Comparison of ENCODE assay signal across 9 cellular contexts in the genomic region with DNA sequence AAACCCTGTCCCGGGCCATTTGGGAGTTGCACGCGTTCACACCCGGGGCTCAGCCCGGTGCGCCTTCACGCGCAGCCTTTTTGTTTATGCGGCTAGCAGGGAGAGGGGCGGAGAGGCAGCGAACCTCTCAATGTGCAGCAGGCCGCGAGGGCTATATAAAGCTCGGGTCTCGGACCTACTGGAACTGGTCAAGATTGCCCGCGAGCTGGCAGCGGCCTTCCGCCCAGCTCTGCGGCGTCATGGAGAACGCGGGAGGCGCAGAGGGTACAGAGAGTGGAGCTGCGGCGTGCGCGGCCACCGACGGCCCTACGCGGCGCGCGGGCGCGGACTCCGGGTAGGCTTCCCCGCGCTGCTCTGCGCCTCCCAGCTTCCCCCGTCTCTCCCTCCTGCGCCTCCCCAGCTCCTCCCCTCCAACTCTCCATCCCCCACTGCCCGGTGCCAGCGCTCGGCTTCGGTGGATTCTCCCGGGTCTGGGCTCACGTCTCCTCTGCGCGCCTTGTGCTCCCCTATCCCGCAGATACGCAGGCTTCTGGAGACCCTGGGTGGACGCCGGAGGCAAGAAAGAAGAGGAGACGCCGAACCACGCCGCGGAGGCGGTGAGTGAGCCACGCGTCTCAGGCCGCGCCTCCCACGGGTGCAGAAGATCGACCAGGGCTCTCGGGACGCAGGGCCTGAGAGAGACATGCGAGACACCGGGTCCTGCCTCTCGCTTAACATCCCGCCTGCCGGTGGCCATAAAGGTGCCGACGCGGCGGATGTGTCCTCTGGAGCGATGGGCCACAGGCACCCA. TPM values are rescaled to one million over a fixed set of nuclear protein-coding genes. Genes with fewer than 3 reads are reported as not detected.
A peak's percentile ranks its signal among the peaks of the same experiment; 100 is the strongest.
DNase-seq lines count a peak whose midpoint lies in the region; ATAC-seq, FAIRE-seq and TF ChIP-seq lines count a peak whose summit lies in the region.
"Had no signal": no experiment of that assay in that cellular context is flagged by ENCODE, and none has a peak within 500 bp of the region (broad histone marks: within the 10 kb centered on the region; RNA-seq: fewer than 3 reads in every experiment).

A gene with protein sequence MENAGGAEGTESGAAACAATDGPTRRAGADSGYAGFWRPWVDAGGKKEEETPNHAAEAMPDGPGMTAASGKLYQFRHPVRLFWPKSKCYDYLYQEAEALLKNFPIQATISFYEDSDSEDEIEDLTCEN (plus strand): TSS at position 183 of the 790 bp plus-strand sequence. CDS start 57 bp downstream, at position 240.

- peak within 1 kb of the TSS; percentile 20 for H3K56ac ChIP-seq in H1 (replicated peaks; ENCODE audit: insufficient read length, low read depth, low read length)

- no peak within 1 kb of the TSS for H3K27ac Mint-ChIP-seq in activated CD4-positive, alpha-beta T cell treated with anti-CD3 and anti-CD28 coated beads for 36 hours

- H3K4me3 Mint-ChIP-seq in activated CD4-positive, alpha-beta T cell treated with anti-CD3 and anti-CD28 coated beads for 36 hours, result peak within 1 kb of the TSS; percentile 65

- 2% methylated on average over 71 of the region's 79 CpGs; no CpG with 5 or more reads in 1 of the 2 experiments for WGBS in H1 (ENCODE audit: extremely low coverage in 1 of 2, insufficient coverage in 1 of 2, insufficient read length in 1 of 2, insufficient replicate concordance in 2 of 2, low coverage in 1 of 2, low lambda C conversion rate in 2 of 2, missing lambda C conversion rate in 1 of 2), 2 experiments
- WGBS in testis, 2 donors, result 0 to 2% methylated on average over 44 to 79 of the region's 79 CpGs

- TF ChIP-seq POLR2A in H1 (IDR thresholded peaks at IDR 0.05; ENCODE audit: control extremely low read depth in 1 of 2, low read depth in 2 of 2, low read length in 2 of 2) (peak in 1 of 2 experiments; percentile 65; a peak in 2 of 3 replicates), testis (IDR thresholded peaks at IDR 0.05) (no peak)

- TF ChIP-seq CTCF in H1 (IDR thresholded peaks at IDR 0.05; ENCODE audit: control extremely low read depth in 1 of 3, insufficient read depth in 1 of 3, low read depth in 1 of 3, low read length in 3 of 3) (no peak), testis (IDR thresholded peaks at IDR 0.05) (no peak)

- DNase-seq in activated CD4-positive, alpha-beta T cell treated with anti-CD3 and anti-CD28 coated beads for 36 hours, result peak; percentile 33
- no peak for DNase-seq in activated CD4-positive, alpha-beta T cell treated with anti-CD3 and anti-CD28 coated beads for 4 hours
- DNase-seq in H1 (ENCODE audit: low read depth in 1 of 2, low spot score in 2 of 2) (peak; percentile 15 to 79), medulla oblongata (ENCODE audit: extremely low spot score) (peak; percentile 55), testis (peak; percentile 57), OCI-M2 (lab: John Stamatoyannopoulos, UW; ENCODE audit: unreplicated experiment) (no peak)

- peak within 1 kb of the TSS; percentile 91 for H4K8ac ChIP-seq in H1 (ENCODE audit: extremely low read depth, insufficient read depth, low read length)

- H3K4me3 ChIP-seq in H1 (ENCODE audit: extremely low read depth in 1 of 4, insufficient read depth in 2 of 4, low read depth in 3 of 4, low read length in 4 of 4), result peak within 1 kb of the TSS; percentile 39 to 73 (median 68)
- H3K4me3 ChIP-seq in testis, result peak within 1 kb of the TSS; percentile 46 to 60

- H3K9me3 ChIP-seq in H1 (ENCODE audit: insufficient read depth in 2 of 2, low read depth in 1 of 2, low read length in 1 of 2), result no peaks in the 10 kb centered on the region
- no peaks in the 10 kb centered on the region for H3K9me3 ChIP-seq in testis

- H3K79me2 ChIP-seq in H1 (ENCODE audit: control insufficient read depth in 1 of 2, insufficient read depth in 2 of 2, low read length in 2 of 2), result no peaks in the 10 kb centered on the region

- H3K4me1 ChIP-seq in H1 (replicated peaks in 1 of 4; ENCODE audit: control insufficient read depth in 3 of 4, insufficient read depth in 4 of 4, low read length in 3 of 4), result peaks cover 0 to 4% (median 0%) of the 10 kb centered on the region in 4 experiments; a peak in 3 of 7 replicates
- no peaks in the 10 kb centered on the region for H3K4me1 ChIP-seq in testis

- no peak within 1 kb of the TSS for H3K27ac ChIP-seq in H1 (ENCODE audit: low read depth, low read length)
- no peak within 1 kb of the TSS for H3K27ac ChIP-seq in testis
- H3K27ac ChIP-seq: C4-2B had no signal

- no peak for TF ChIP-seq EP300 in H1 (IDR thresholded peaks at IDR 0.05; ENCODE audit: borderline replicate concordance in 1 of 2, low read depth in 2 of 2, low read length in 2 of 2)

- H2BK120ac ChIP-seq in H1 (replicated peaks; ENCODE audit: low read depth, low read length), result peak within 1 kb of the TSS; percentile 37

- CTCF ChIA-PET in activated CD4-positive, alpha-beta T cell treated with anti-CD3 and anti-CD28 coated beads for 36 hours (lab: Charles Lee), result no interaction called here
- CTCF ChIA-PET in H1 (lab: Charles Lee; ENCODE audit: partially characterized antibody), result interaction anchor here (1.0 to 3.2 kb wide), 4 partner anchors 12 to 238 kb away, joined by 3 to 10 read pairs (median 4); no protein-coding TSS in a partner anchor

- H2AFZ ChIP-seq in H1 (ENCODE audit: low read length), result peak within 1 kb of the TSS; percentile 99

- intact Hi-C loops in activated CD4-positive, alpha-beta T cell treated with anti-CD3 and anti-CD28 coated beads for 36 hours (cut with DNase I, micrococcal nuclease), result loop anchor here in 1 of 2 experiments (10.0 kb wide), 2 partner anchors 1791 to 1821 kb away; a partner anchor contains a TSS
- intact Hi-C loops in testis (cut with DNase I; ENCODE audit: low total_unique reads), result no loop called here

- H3K36me3 Mint-ChIP-seq in activated CD4-positive, alpha-beta T cell treated with anti-CD3 and anti-CD28 coated beads for 36 hours (ENCODE audit: low read depth), result no peaks in the 10 kb centered on the region

- H3K23me2 ChIP-seq in H1 (ENCODE audit: low read depth, low read length), result peaks cover 14% of the 10 kb centered on the region

- H2BK5ac ChIP-seq in H1 (ENCODE audit: low read depth, low read length), result no peak within 1 kb of the TSS

- H4K5ac ChIP-seq in H1 (ENCODE audit: insufficient read length, low read depth, low read length), result no peak within 1 kb of the TSS

- no peak within 1 kb of the TSS for H3K14ac ChIP-seq in H1 (ENCODE audit: insufficient read length)

- peaks cover 1 to 32% (median 21%) of the 10 kb centered on the region in 4 experiments for H3K27me3 ChIP-seq in H1 (replicated peaks in 1 of 4; ENCODE audit: control insufficient read depth in 3 of 4, extremely low read depth in 1 of 4, insufficient read depth in 3 of 4, low read length in 3 of 4)
- H3K27me3 ChIP-seq in testis, result no peaks in the 10 kb centered on the region

- H4K20me1 ChIP-seq in H1 (replicated peaks in 1 of 2; ENCODE audit: control insufficient read depth in 1 of 2, insufficient read depth in 2 of 2, low read length in 2 of 2), result peaks cover 0 to 1% of the 10 kb centered on the region in 2 experiments

- H2BK20ac ChIP-seq in H1 (ENCODE audit: low read length), result no peak within 1 kb of the TSS

- peak within 1 kb of the TSS; percentile 86 to 95 for H3K4me2 ChIP-seq in H1 (ENCODE audit: insufficient read depth in 1 of 2, low read depth in 2 of 2, low read length in 2 of 2)

- TF ChIP-seq RAD21 in H1 (IDR thresholded peaks at IDR 0.05 in 1 of 2, conservative IDR thresholded peaks at IDR 0.05 in 1 of 2; ENCODE audit: low read depth in 2 of 2, low read length in 2 of 2), result no peak

- peak; percentile 79 for ATAC-seq in activated CD4-positive, alpha-beta T cell treated with anti-CD3 and anti-CD28 coated beads for 36 hours
- peak; percentile 63 for ATAC-seq in HG03354 (IDR thresholded peaks at IDR 0.05; ENCODE audit: poor library complexity, severe bottlenecking, unreplicated experiment)
- ATAC-seq in SK-N-SH treated with all-trans-retinoic acid at 6 μM for 48 hours, result peak; percentile 91

- FAIRE-seq in H1 (lab: Jason Lieb, UNC), result no peak

- peak within 1 kb of the TSS in 3 of 4 experiments; percentile 39 to 53 (median 42); a peak in 6 of 7 replicates for H3K9ac ChIP-seq in H1 (replicated peaks in 1 of 4; ENCODE audit: extremely low read depth in 1 of 4, low read depth in 3 of 4, low read length in 3 of 4)

- no peak within 1 kb of the TSS for H2AK5ac ChIP-seq in H1 (ENCODE audit: low read depth, low read length)

- H3K4ac ChIP-seq in H1 (replicated peaks; ENCODE audit: insufficient read length, low read depth, low read length), result no peak within 1 kb of the TSS

- peak within 1 kb of the TSS; percentile 54; the same call in 1 of the 2 replicates for H2BK15ac ChIP-seq in H1 (ENCODE audit: low read length)

- peak within 1 kb of the TSS; percentile 33; the same call in 1 of the 2 replicates for H2BK12ac ChIP-seq in H1 (ENCODE audit: low read depth, low read length)

- H3K4me1 Mint-ChIP-seq in activated CD4-positive, alpha-beta T cell treated with anti-CD3 and anti-CD28 coated beads for 36 hours, result peaks cover 5% of the 10 kb centered on the region

- POLR2A ChIA-PET in activated CD4-positive, alpha-beta T cell treated with anti-CD3 and anti-CD28 coated beads for 36 hours (lab: Charles Lee), result interaction anchor here (0.6 kb wide), 1 partner anchor 1325 kb away, joined by 4 read pairs; no protein-coding TSS in a partner anchor
- POLR2A ChIA-PET in H1 (lab: Charles Lee; ENCODE audit: partially characterized antibody), result interaction anchor here (0.6 to 1.7 kb wide), 4 partner anchors 32 to 216 kb away, joined by 3 to 4 read pairs (median 4); a partner anchor contains a TSS

- no peaks in the 10 kb centered on the region for H3K9me3 Mint-ChIP-seq in activated CD4-positive, alpha-beta T cell treated with anti-CD3 and anti-CD28 coated beads for 36 hours (ENCODE audit: low read depth)

- H3K79me1 ChIP-seq in H1 (ENCODE audit: low read depth, low read length), result no peaks in the 10 kb centered on the region

- peak within 1 kb of the TSS; percentile 65 for H4K91ac ChIP-seq in H1 (replicated peaks; ENCODE audit: insufficient read length, low read length)

- H3K18ac ChIP-seq in H1 (ENCODE audit: extremely low read depth, low read length), result peak within 1 kb of the TSS; percentile 65

- no peak within 1 kb of the TSS for H3K23ac ChIP-seq in H1 (ENCODE audit: insufficient read length)

- H3K27me3 Mint-ChIP-seq in activated CD4-positive, alpha-beta T cell treated with anti-CD3 and anti-CD28 coated beads for 36 hours, result peaks cover 51% of the 10 kb centered on the region

- H3K36me3 ChIP-seq in H1 (ENCODE audit: control insufficient read depth in 2 of 4, insufficient read depth in 4 of 4, low read length in 3 of 4) (no peaks in the 10 kb centered on the region), testis (ENCODE audit: low read depth, missing control alignments) (no peaks in the 10 kb centered on the region)

RNA-seq across cellular contexts. Expression of the gene that starts here (rescaled TPM):
- total RNA-seq in activated CD4-positive, alpha-beta T cell treated with anti-CD3 and anti-CD28 coated beads for 36 hours, result not detected
- 0.74 and 1.9 TPM in 2 replicates for total RNA-seq in H1 (2021; fragmentation: NEBNext Ultra II Directional; extraction: Animal tissue kit (Norgen Biotek cat#: 25700))
- polyA plus RNA-seq in H1 (2011; rRNA removed) (1.3 and 1.5 TPM in 2 replicates), testis (ENCODE audit: insufficient read depth, low read depth, low replicate concordance) (0.96 TPM)
- 1.7 TPM for polyA plus RNA-seq in H1 (2011; cell fraction: cytosol; rRNA removed)
- 0.19 TPM for polyA plus RNA-seq in H1 (2011; cell fraction: nucleus; rRNA removed)
- 1.8 to 3.6 TPM (median 2.3 TPM) in 4 replicates for polyA plus RNA-seq in H1 (2012, experiment 1 of 2)
- 5.4 TPM for polyA plus RNA-seq in H1 (2012, experiment 2 of 2)
- 1.5 TPM for polyA plus RNA-seq in H1 (2013, experiment 1 of 2)
- polyA plus RNA-seq in H1 (2013, experiment 2 of 2), result 1.6 TPM
- polyA minus RNA-seq in H1 (2011; rRNA and poly(A)+ RNA removed), result 0.27 TPM in 1 of 2 replicates, not detected in the other
- not detected for polyA minus RNA-seq in H1 (2011; cell fraction: cytosol; rRNA and poly(A)+ RNA removed)
- 1.3 TPM for polyA minus RNA-seq in H1 (2011; cell fraction: nucleus; rRNA and poly(A)+ RNA removed)
- total RNA-seq in testis, result 1 to 10 TPM in 1 of 2 donors, under 1 TPM in 1; 0.63 to 2.1 TPM

Comparison
In these comparisons a context has a peak if more than half of its experiments do, and no peak if none do; other contexts are left out.
1. Peak in DNase-seq and ATAC-seq in activated CD4-positive, alpha-beta T cell treated with anti-CD3 and anti-CD28 coated beads for 36 hours; RNA of the gene not detected or under 1 TPM.
2. DNase-seq: peak in H1 (2 of 2), medulla oblongata (single experiment) and testis (single experiment); none in activated CD4-positive, alpha-beta T cell treated with anti-CD3 and anti-CD28 coated beads for 4 hours (0 of 2) and OCI-M2 (single experiment).
3. Peak in every context shown above with its lines, with median percentiles within 50 percentile points of each other: ATAC-seq.